8 cellular contexts compared by ENCODE assay signal in genomic region chr15:99708563-99708962, GRCh38. TPM values are rescaled to one million over a fixed set of nuclear protein-coding genes. Genes with fewer than 3 reads are reported as not detected.
DNase-seq lines count a peak whose midpoint lies in the region; ATAC-seq and TF ChIP-seq lines count a peak whose summit lies in the region.

No MANE protein-coding gene starts in this region.

- H3K36me3 ChIP-seq in SK-N-SH (replicated peaks in 1 of 2; ENCODE audit: control insufficient read depth in 1 of 2, insufficient read depth in 2 of 2, low read length in 1 of 2): peaks cover 30 to 36% of the 10 kb centered on the region in 2 experiments

- no peak overlapping the region for H2AFZ ChIP-seq in SK-N-SH (ENCODE audit: low read depth)

- WGBS in SK-N-SH (ENCODE audit: low lambda C conversion rate): 77% methylated on average over 7 of the region's 7 CpGs

- no peaks in the 10 kb centered on the region for H3K9me3 ChIP-seq in SK-N-SH

- ATAC-seq in HG03108 (IDR thresholded peaks at IDR 0.05; ENCODE audit: unreplicated experiment) (no peak), HG03196 (IDR thresholded peaks at IDR 0.05; ENCODE audit: unreplicated experiment) (no peak), GM19023 (IDR thresholded peaks at IDR 0.05; ENCODE audit: unreplicated experiment) (no peak)

- CTCF ChIA-PET in SK-N-SH (lab: Yijun Ruan, JAX): interaction anchor here (0.7 to 1.5 kb wide), 4 partner anchors 8 to 436 kb away, joined by 3 to 4 read pairs (median 4); no protein-coding TSS in a partner anchor

- peaks cover 7% of the 10 kb centered on the region for H3F3A ChIP-seq in SK-N-SH (replicated peaks; ENCODE audit: insufficient read depth)

- TF ChIP-seq EP300 in SK-N-SH (IDR thresholded peaks at IDR 0.05; ENCODE audit: borderline replicate concordance in 1 of 2, low read depth in 1 of 2, low read length in 1 of 2): no peak

- 0 out of 2 replicates have a peak, but pooled peaks cover 3% of the 10 kb centered on the region for H4K20me1 ChIP-seq in SK-N-SH (ENCODE audit: insufficient read depth)

- H3K27me3 ChIP-seq in SK-N-SH (ENCODE audit: insufficient read depth): no peaks in the 10 kb centered on the region

- H3K27ac ChIP-seq in SK-N-SH (ENCODE audit: low read depth in 2 of 2, low read length in 1 of 2): no peak overlapping the region; a peak in 1 of 4 replicates

- H3K79me2 ChIP-seq in SK-N-SH (ENCODE audit: insufficient read depth): no peaks in the 10 kb centered on the region

- no peak for TF ChIP-seq RAD21 in SK-N-SH (IDR thresholded peaks at IDR 0.05; ENCODE audit: low read length)

- peak overlapping the region; percentile 39 for H3K4me2 ChIP-seq in SK-N-SH

- POLR2A ChIA-PET in SK-N-SH (lab: Yijun Ruan, JAX): no interaction called here

- H3K4me1 ChIP-seq in SK-N-SH (ENCODE audit: control insufficient read depth in 1 of 2, insufficient read depth in 2 of 2, low read depth in 1 of 2, low read length in 1 of 2): peaks cover 19 to 24% of the 10 kb centered on the region in 2 experiments

- DNase-seq in Caki2 (ENCODE audit: low read depth) (peak; percentile 55), SK-N-SH (no peak), foreskin fibroblast (peak; percentile 96 to 97), pons (ENCODE audit: low spot score) (peak; percentile 51), GDM1 (lab: John Stamatoyannopoulos, UW) (no peak)

- H3K4me3 ChIP-seq in SK-N-SH (ENCODE audit: low read depth in 2 of 2, low read length in 1 of 2) (no peak overlapping the region), foreskin fibroblast (ENCODE audit: low read depth in 1 of 2, low read length in 2 of 2) (no peak overlapping the region)

- in situ Hi-C loops in Caki2 (cut with HindIII; ENCODE audit: low pct_unique_long_range_greater_than_20kb, low sequenced_read_pairs): no loop called here

- TF ChIP-seq CTCF in SK-N-SH (IDR thresholded peaks at IDR 0.05) (no peak), foreskin fibroblast (IDR thresholded peaks at IDR 0.05; ENCODE audit: low read depth, low read length) (no peak)

- no peaks in the 10 kb centered on the region for H3K9me2 ChIP-seq in SK-N-SH

- no peak overlapping the region for H3K9ac ChIP-seq in SK-N-SH

TF ChIP-seq in SK-N-SH, 30 proteins besides CTCF, POLR2A, EP300 and RAD21:
- TF ChIP-seq NFIC (IDR thresholded peaks at IDR 0.05; ENCODE audit: borderline replicate concordance) (no peak), FOSL2 (IDR thresholded peaks at IDR 0.05; ENCODE audit: borderline replicate concordance, low read depth) (peak; percentile 43; the same call in 1 of the 2 replicates)

RNA-seq across cellular contexts. Expression of gene LYSMD4, which starts 24.7 kb away (rescaled TPM):
- 1.1 and 1.5 TPM in 2 replicates for total RNA-seq in Caki2 (2014; rRNA removed; shearing (Covaris generic); ENCODE audit: low replicate concordance)
- 5.1 and 6.1 TPM in 2 replicates for polyA plus RNA-seq in SK-N-SH (2012; rRNA removed)
- 3.2 and 4.7 TPM in 2 replicates for polyA plus RNA-seq in SK-N-SH (2012; cell fraction: cytosol; rRNA removed)
- polyA plus RNA-seq in SK-N-SH (2012; cell fraction: nucleus; rRNA removed): 14.2 and 18.0 TPM in 2 replicates

Comparison
In these comparisons a context has a peak if more than half of its experiments do, and no peak if none do; other contexts are left out.
1. DNase-seq: peak in Caki2 (single experiment), foreskin fibroblast (2 of 2) and pons (single experiment); none in SK-N-SH (single experiment) and GDM1 (single experiment).